25 cellular contexts compared by ENCODE assay signal in the genomic region with DNA sequence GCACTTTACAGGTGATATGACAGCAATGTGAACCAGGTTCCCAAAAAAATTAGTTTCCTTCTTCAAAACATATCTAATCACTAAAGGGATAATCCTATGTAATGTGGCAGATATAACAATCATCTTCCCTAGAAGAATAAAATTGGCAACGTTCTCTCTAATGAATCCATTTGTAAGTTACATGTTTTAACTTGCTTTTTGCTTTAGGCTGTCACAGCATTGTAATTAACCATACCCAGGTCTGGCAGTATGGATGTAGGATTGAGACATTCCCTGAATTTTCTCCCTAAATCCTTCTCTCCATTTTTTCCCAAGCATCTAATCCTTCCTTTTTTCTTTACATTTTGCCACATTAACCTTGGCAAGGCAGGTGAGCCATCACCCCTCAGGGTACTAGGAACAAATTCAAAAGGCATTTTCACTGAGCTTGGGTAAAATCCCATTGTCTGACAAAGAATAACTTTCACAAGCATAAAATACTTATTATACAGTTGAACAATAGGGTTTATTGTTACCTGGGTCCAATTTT.
"Had no signal": no experiment of that assay in that cellular context is flagged by ENCODE, and none has a peak within 500 bp of the region (broad histone marks: within the 10 kb centered on the region; RNA-seq: fewer than 3 reads in every experiment).

No MANE protein-coding gene starts in this region.

- H2AFZ ChIP-seq: hepatocyte had no signal

- ATAC-seq: esophagus mucosa; gastroesophageal sphincter; heart left ventricle; naive thymus-derived CD4-positive, alpha-beta T cell; sciatic nerve had no signal

- H3K27me3 ChIP-seq: gastroesophageal sphincter, heart left ventricle, hepatocyte, right atrium auricular region, stomach, thyroid gland, vagina had no signal

- H3K4me2 ChIP-seq: hepatocyte, smooth muscle cell had no signal

- H3K4me3 ChIP-seq: coronary artery, gastroesophageal sphincter, heart left ventricle, hepatocyte, lung, prostate gland, right atrium auricular region, smooth muscle cell, stomach, thyroid gland, vagina had no signal

- H3K4me1 ChIP-seq: gastroesophageal sphincter, heart left ventricle, prostate gland, right atrium auricular region, stomach, thyroid gland, vagina had no signal

- DNase-seq: foreskin fibroblast; heart left ventricle; mesendoderm; midbrain; naive thymus-derived CD4-positive, alpha-beta T cell; nucleus accumbens; stimulated activated CD4-positive, alpha-beta T cell treated with anti-CD3 and anti-CD28 coated beads, Interleukin-12 subunit alpha, Interleukin-12 subunit beta, amount 100 ng/mL, for 4 hours; stimulated activated CD4-positive, alpha-beta T cell treated with anti-CD3 and anti-CD28 coated beads, Interleukin-1b, Interleukin-23, amount 100 ng/mL, for 48 hours; stimulated activated CD4-positive, alpha-beta T cell treated with anti-CD3 and anti-CD28 coated beads, Interleukin-4, amount 100 ng/mL, for 1 hour; stimulated activated CD8-positive, alpha-beta memory T cell treated with anti-CD3 and anti-CD28 coated beads, Interleukin-4, amount 100 ng/mL, for 48 hours; stimulated activated naive CD4-positive, alpha-beta T cell treated with Interleukin-2 at 50 U/mL for 16 hours; stomach; thyroid gland; trophoblast cell had no signal

- H3K9me3 ChIP-seq: gastroesophageal sphincter, prostate gland, right atrium auricular region, thyroid gland, vagina had no signal

- H3K36me3 ChIP-seq: gastroesophageal sphincter, heart left ventricle, prostate gland, right atrium auricular region, stomach, thyroid gland, vagina had no signal

- H3K27ac ChIP-seq: coronary artery, epithelial cell of prostate, gastroesophageal sphincter, heart left ventricle, hepatocyte, prostate gland, right atrium auricular region, stomach, thyroid gland, vagina had no signal
